Comparison of ENCODE assay signal across 12 cellular contexts in the genomic region with DNA sequence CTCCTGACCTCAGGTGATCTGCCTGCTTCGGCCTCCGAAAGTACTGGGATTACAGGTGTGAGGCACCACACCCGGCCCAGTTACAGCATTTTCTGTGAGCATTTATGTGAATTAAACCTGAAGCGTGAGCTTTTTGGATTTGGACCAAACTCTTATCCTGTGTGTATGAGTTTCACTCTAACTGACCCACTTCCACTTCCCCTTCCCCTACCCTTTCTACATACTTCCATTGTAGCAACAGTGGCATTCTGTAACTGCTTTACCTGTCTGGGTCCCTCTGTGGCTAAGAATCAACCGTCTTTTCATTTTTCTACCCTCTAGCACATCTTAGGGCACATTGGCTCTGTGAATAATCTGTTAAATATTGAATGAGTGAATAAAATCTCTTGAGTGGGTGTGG. TPM values are rescaled to one million over a fixed set of nuclear protein-coding genes. Genes with fewer than 3 reads are reported as not detected.
DNase-seq lines count a peak whose midpoint lies in the region; ATAC-seq and TF ChIP-seq lines count a peak whose summit lies in the region.
"Had no signal": no experiment of that assay in that cellular context is flagged by ENCODE, and none has a peak within 500 bp of the region (broad histone marks: within the 10 kb centered on the region; RNA-seq: fewer than 3 reads in every experiment).

No MANE protein-coding gene starts in this region.

- H3K4me3 ChIP-seq in left ventricle myocardium inferior (no peak overlapping the region), right atrium auricular region (no peak overlapping the region), HL-60 (replicated peaks; ENCODE audit: insufficient read depth, low read length) (no peak overlapping the region)

- no peaks in the 10 kb centered on the region for H3K27me3 Mint-ChIP-seq in dendritic cell treated with granulocyte-macrophage colony-stimulating factor and Interleukin-4, amounts not matched to agents 40 ng/mL and 50 ng/mL, for 4 days

- H3K36me3 Mint-ChIP-seq in dendritic cell treated with granulocyte-macrophage colony-stimulating factor and Interleukin-4, amounts not matched to agents 40 ng/mL and 50 ng/mL, for 4 days (ENCODE audit: low read depth): peaks cover 3% of the 10 kb centered on the region

- no peak overlapping the region for H3K4me3 Mint-ChIP-seq in dendritic cell treated with granulocyte-macrophage colony-stimulating factor and Interleukin-4, amounts not matched to agents 40 ng/mL and 50 ng/mL, for 4 days

- no peaks in the 10 kb centered on the region for H3K9me3 ChIP-seq in left ventricle myocardium inferior (replicated peaks)
- no peaks in the 10 kb centered on the region for H3K9me3 ChIP-seq in right atrium auricular region

- peaks cover 3% of the 10 kb centered on the region for H3K9me3 Mint-ChIP-seq in dendritic cell treated with granulocyte-macrophage colony-stimulating factor and Interleukin-4, amounts not matched to agents 40 ng/mL and 50 ng/mL, for 4 days

- peaks cover 63% of the 10 kb centered on the region for H3K4me1 Mint-ChIP-seq in dendritic cell treated with granulocyte-macrophage colony-stimulating factor and Interleukin-4, amounts not matched to agents 40 ng/mL and 50 ng/mL, for 4 days (ENCODE audit: low read depth)

- peak overlapping the region; percentile 76 for H3K27ac Mint-ChIP-seq in dendritic cell treated with granulocyte-macrophage colony-stimulating factor and Interleukin-4, amounts not matched to agents 40 ng/mL and 50 ng/mL, for 4 days

- no peak for ATAC-seq in HG02763 (IDR thresholded peaks at IDR 0.05; ENCODE audit: unreplicated experiment)
- ATAC-seq in GM19023 (IDR thresholded peaks at IDR 0.05; ENCODE audit: unreplicated experiment): no peak

- H3K36me3 ChIP-seq in left ventricle myocardium inferior: no peaks in the 10 kb centered on the region
- no peaks in the 10 kb centered on the region for H3K36me3 ChIP-seq in right atrium auricular region

- H3K27ac ChIP-seq in left ventricle myocardium inferior (replicated peaks): peak overlapping the region; percentile 64
- peak overlapping the region in 1 of 2 donors; percentile 41 for H3K27ac ChIP-seq in right atrium auricular region
- H3K27ac ChIP-seq in HL-60 (replicated peaks): peak overlapping the region; percentile 83

- TF ChIP-seq CTCF in left ventricle myocardium inferior (IDR thresholded peaks at IDR 0.05; ENCODE audit: borderline replicate concordance) (no peak), right atrium auricular region (IDR thresholded peaks at IDR 0.05) (no peak), HL-60 (IDR thresholded peaks at IDR 0.05; ENCODE audit: insufficient read depth, low read length) (no peak)

- DNase-seq in left ventricle myocardium inferior: no peak
- no peak for DNase-seq in right atrium auricular region (ENCODE audit: low spot score)
- peak in 1 of 2 experiments; percentile 70 for DNase-seq in HL-60 (ENCODE audit: low read depth in 1 of 2, low spot score in 1 of 2)
- DNase-seq in cortex of kidney (lab: John Stamatoyannopoulos, UW): no peak
- DNase-seq in GDM1 (lab: John Stamatoyannopoulos, UW): no peak
- DNase-seq: dorsolateral prefrontal cortex, Kasumi-1, NCI-H2081 treated with DMSO at 0.1 percent for 48 hours, posterior cingulate gyrus had no signal

- H3K4me1 ChIP-seq in left ventricle myocardium inferior (peaks cover 45% of the 10 kb centered on the region), right atrium auricular region (peaks cover 0 to 39% of the 10 kb centered on the region in 2 donors)

- no peaks in the 10 kb centered on the region for H3K27me3 ChIP-seq in left ventricle myocardium inferior (ENCODE audit: low read depth)
- H3K27me3 ChIP-seq in right atrium auricular region: no peaks in the 10 kb centered on the region
- no peaks in the 10 kb centered on the region for H3K27me3 ChIP-seq in HL-60 (ENCODE audit: insufficient read depth, poor library complexity, severe bottlenecking)

- intact Hi-C loops in left ventricle myocardium inferior (cut with micrococcal nuclease): no loop called here
- intact Hi-C loops in dendritic cell treated with granulocyte-macrophage colony-stimulating factor and Interleukin-4, amounts not matched to agents 40 ng/mL and 50 ng/mL, for 4 days (cut with micrococcal nuclease): loop anchor here (5.0 kb wide), 1 partner anchor 70 kb away; no protein-coding TSS in a partner anchor

RNA-seq across cellular contexts. Expression of gene FRY, which starts 16.2 kb away (rescaled TPM):
- 167 TPM for total RNA-seq in left ventricle myocardium inferior
- total RNA-seq in right atrium auricular region: 100 to 1,000 TPM in 1 of 2 donors, 10 to 100 TPM in 1; 94.8 to 183 TPM
